ENCODE assay signal across 1 cellular context in genomic region chr15:75149911-75150709, GRCh38.
A peak's percentile ranks its signal among the peaks of the same experiment; 100 is the strongest.
TF ChIP-seq lines count a peak whose summit lies in the region.

No MANE protein-coding gene starts in this region.

TF ChIP-seq in K562, 482 proteins besides CTCF, POLR2A, EP300 and RAD21 (continued from another document):
- TF ChIP-seq USF2 (CRISPR knock-in tag; IDR thresholded peaks at IDR 0.05) (no peak), NBN (IDR thresholded peaks at IDR 0.05; ENCODE audit: low read depth) (no peak), ZNF639 (CRISPR knock-in tag; conservative IDR thresholded peaks at IDR 0.05 in 1 of 2, IDR thresholded peaks at IDR 0.05 in 1 of 2) (no peak), MEIS2 (IDR thresholded peaks at IDR 0.05; ENCODE audit: partially characterized antibody) (no peak), HDAC1 (IDR thresholded peaks at IDR 0.05) (no peak), POU5F1 (IDR thresholded peaks at IDR 0.05; ENCODE audit: borderline replicate concordance, low read depth, low read length, partially characterized antibody) (no peak), POLR3G (IDR thresholded peaks at IDR 0.05; ENCODE audit: extremely low read depth, insufficient read length, insufficient replicate concordance) (no peak), E4F1 (CRISPR knock-in tag; IDR thresholded peaks at IDR 0.05; ENCODE audit: borderline replicate concordance) (no peak), SETDB1 (IDR thresholded peaks at IDR 0.05; ENCODE audit: low read length) (no peak), ZNF444 (CRISPR knock-in tag; IDR thresholded peaks at IDR 0.05) (no peak), HMBOX1 (IDR thresholded peaks at IDR 0.05) (peak; percentile 47; the same call in 1 of the 2 replicates), JUND (IDR thresholded peaks at IDR 0.05; ENCODE audit: borderline replicate concordance, low read depth, low read length) (peak; percentile 64), JUND (tag; IDR thresholded peaks at IDR 0.05; ENCODE audit: borderline replicate concordance, low read depth, low read length) (no peak; the same call in 2 of the 3 replicates), ZNF778 (CRISPR knock-in tag; IDR thresholded peaks at IDR 0.05) (no peak), STAG1 (CRISPR knock-in tag; IDR thresholded peaks at IDR 0.05; ENCODE audit: borderline replicate concordance) (no peak), DACH1 (IDR thresholded peaks at IDR 0.05; ENCODE audit: partially characterized antibody) (peak; percentile 59), ZNF644 (tag; IDR thresholded peaks at IDR 0.05; ENCODE audit: low read depth) (no peak), ELK3 (CRISPR knock-in tag; IDR thresholded peaks at IDR 0.05) (no peak), ZNF354B (CRISPR knock-in tag; IDR thresholded peaks at IDR 0.05) (no peak), HDAC2 (IDR thresholded peaks at IDR 0.05) (no peak), MAFG (tag; conservative IDR thresholded peaks at IDR 0.05) (no peak), ZNF584 (CRISPR knock-in tag; IDR thresholded peaks at IDR 0.05; ENCODE audit: low read depth) (no peak), HNRNPL (IDR thresholded peaks at IDR 0.05; ENCODE audit: low read depth, low read length) (no peak), ZNF551 (CRISPR knock-in tag; IDR thresholded peaks at IDR 0.05) (no peak), SMARCA5 (IDR thresholded peaks at IDR 0.05) (no peak), LCOR (CRISPR knock-in tag; IDR thresholded peaks at IDR 0.05) (no peak), POLR2B (IDR thresholded peaks at IDR 0.05; ENCODE audit: low read depth, partially characterized antibody) (no peak), SIN3B (IDR thresholded peaks at IDR 0.05; ENCODE audit: low read depth) (no peak), ZNF318 (IDR thresholded peaks at IDR 0.05; ENCODE audit: borderline replicate concordance in 1 of 2, low read depth in 1 of 2) (no peak), NFATC3 (IDR thresholded peaks at IDR 0.05) (no peak), ZNF316 (IDR thresholded peaks at IDR 0.05) (no peak), XRCC3 (IDR thresholded peaks at IDR 0.05) (no peak), SP2 (IDR thresholded peaks at IDR 0.05; ENCODE audit: extremely low read depth, low read depth, low read length, poor library complexity, severe bottlenecking) (no peak), DLX4 (CRISPR knock-in tag; IDR thresholded peaks at IDR 0.05) (no peak), MECOM (CRISPR knock-in tag; IDR thresholded peaks at IDR 0.05) (no peak), PYGO2 (tag; IDR thresholded peaks at IDR 0.05) (no peak), ZNF592 (IDR thresholded peaks at IDR 0.05) (peak; percentile 24; the same call in 1 of the 2 replicates), ZNF311 (CRISPR knock-in tag; IDR thresholded peaks at IDR 0.05) (no peak), CXXC5 (CRISPR knock-in tag; IDR thresholded peaks at IDR 0.05) (no peak), SMAD4 (CRISPR knock-in tag; conservative IDR thresholded peaks at IDR 0.05) (0 out of 2 replicates have a peak, but pooled peaks have one; percentile 9), ZEB2 (IDR thresholded peaks at IDR 0.05) (peak; percentile 33; the same call in 1 of the 2 replicates)
